9 cellular contexts compared by ENCODE assay signal in genomic region chr3:149494022-149494758, GRCh38. TPM values are rescaled to one million over a fixed set of nuclear protein-coding genes. Genes with fewer than 3 reads are reported as not detected.
DNase-seq lines count a peak whose midpoint lies in the region; ATAC-seq and TF ChIP-seq lines count a peak whose summit lies in the region.
"Had no signal": no experiment of that assay in that cellular context is flagged by ENCODE, and none has a peak within 500 bp of the region (broad histone marks: within the 10 kb centered on the region; RNA-seq: fewer than 3 reads in every experiment).

No MANE protein-coding gene starts in this region.

- TF ChIP-seq POLR2A in prostate gland (IDR thresholded peaks at IDR 0.05): no peak

- no peak overlapping the region for H3K27ac Mint-ChIP-seq in activated CD8-positive, alpha-beta T cell treated with anti-CD3 and anti-CD28 coated beads, Interleukin-2, amount 10 ng/mL, durations not matched to agents 7 days and 5 days
- H3K27ac Mint-ChIP-seq: memory B cell had no signal

- no peaks in the 10 kb centered on the region for H3K9me3 ChIP-seq in prostate gland

- 42% methylated on average over 11 of the region's 11 CpGs for WGBS in prostate gland

- H3K4me3 ChIP-seq in prostate gland: no peak overlapping the region

- no peaks in the 10 kb centered on the region for H3K4me1 ChIP-seq in prostate gland (replicated peaks)

- H3K9me3 Mint-ChIP-seq in activated CD8-positive, alpha-beta T cell treated with anti-CD3 and anti-CD28 coated beads, Interleukin-2, amount 10 ng/mL, durations not matched to agents 7 days and 5 days (ENCODE audit: insufficient read depth): no peaks in the 10 kb centered on the region

- CTCF ChIA-PET in activated CD8-positive, alpha-beta T cell treated with anti-CD3 and anti-CD28 coated beads, Interleukin-2, amount 10 ng/mL, durations not matched to agents 7 days and 5 days (lab: Charles Lee): interaction anchor here (0.6 to 3.3 kb wide), 4 partner anchors 9 to 314 kb away, joined by 3 to 12 read pairs (median 4); no protein-coding TSS in a partner anchor

- H3K4me1 Mint-ChIP-seq in activated CD8-positive, alpha-beta T cell treated with anti-CD3 and anti-CD28 coated beads, Interleukin-2, amount 10 ng/mL, durations not matched to agents 7 days and 5 days (ENCODE audit: low read depth): no peaks in the 10 kb centered on the region

- intact Hi-C loops in Right ventricle myocardium superior (cut with DNase I): loop anchor here (5.0 kb wide), 1 partner anchor 278 kb away; no protein-coding TSS in a partner anchor
- intact Hi-C loops in prostate gland (cut with DNase I): loop anchor here (10.0 kb wide), 1 partner anchor 281 kb away; no protein-coding TSS in a partner anchor

- H3K27ac ChIP-seq in prostate gland: no peak overlapping the region

- no peak overlapping the region for H3K4me3 Mint-ChIP-seq in activated CD8-positive, alpha-beta T cell treated with anti-CD3 and anti-CD28 coated beads, Interleukin-2, amount 10 ng/mL, durations not matched to agents 7 days and 5 days
- H3K4me3 Mint-ChIP-seq: memory B cell had no signal

- POLR2A ChIA-PET in activated CD8-positive, alpha-beta T cell treated with anti-CD3 and anti-CD28 coated beads, Interleukin-2, amount 10 ng/mL, durations not matched to agents 7 days and 5 days (lab: Charles Lee): no interaction called here

- peaks cover 4% of the 10 kb centered on the region for H3K27me3 Mint-ChIP-seq in activated CD8-positive, alpha-beta T cell treated with anti-CD3 and anti-CD28 coated beads, Interleukin-2, amount 10 ng/mL, durations not matched to agents 7 days and 5 days (ENCODE audit: low read depth)

- no peaks in the 10 kb centered on the region for H3K36me3 ChIP-seq in prostate gland

- no peaks in the 10 kb centered on the region for H3K36me3 Mint-ChIP-seq in activated CD8-positive, alpha-beta T cell treated with anti-CD3 and anti-CD28 coated beads, Interleukin-2, amount 10 ng/mL, durations not matched to agents 7 days and 5 days (ENCODE audit: low read depth)
- H3K36me3 Mint-ChIP-seq: memory B cell had no signal

- no peaks in the 10 kb centered on the region for H3K27me3 ChIP-seq in prostate gland (replicated peaks; ENCODE audit: insufficient read depth)

- TF ChIP-seq CTCF in prostate gland (IDR thresholded peaks at IDR 0.05): peak; percentile 25 to 77 (median 64)

- DNase-seq in Ammon's horn (ENCODE audit: low spot score) (peak; percentile 77), NCI-H2227 treated with DMSO at 0.1 percent for 48 hours (lab: John Stamatoyannopoulos, UW) (peak; percentile 39), Right ventricle myocardium superior (peak; percentile 55), prostate gland (ENCODE audit: low spot score) (peak; percentile 38)
- DNase-seq in activated CD8-positive, alpha-beta T cell treated with anti-CD3 and anti-CD28 coated beads, Interleukin-2, amount 10 ng/mL, durations not matched to agents 7 days and 5 days: peak; percentile 51

- ATAC-seq in GM18502 (IDR thresholded peaks at IDR 0.05; ENCODE audit: poor library complexity, unreplicated experiment): peak; percentile 61
- ATAC-seq in activated CD8-positive, alpha-beta T cell treated with anti-CD3 and anti-CD28 coated beads, Interleukin-2, amount 10 ng/mL, durations not matched to agents 7 days and 5 days: no peak
- peak; percentile 74 for ATAC-seq in Right ventricle myocardium superior (ENCODE audit: poor library complexity)
- no peak for ATAC-seq in HG02852 (IDR thresholded peaks at IDR 0.05; ENCODE audit: unreplicated experiment)
- ATAC-seq in GM19328 (IDR thresholded peaks at IDR 0.05; ENCODE audit: unreplicated experiment): no peak

RNA-seq across cellular contexts. Expression of gene TM4SF4, which starts 19.7 kb away (rescaled TPM):
- not detected for total RNA-seq in activated CD8-positive, alpha-beta T cell treated with anti-CD3 and anti-CD28 coated beads, Interleukin-2, amount 10 ng/mL, durations not matched to agents 7 days and 5 days
- total RNA-seq in Right ventricle myocardium superior (not detected), prostate gland (not detected)

Comparison
In these comparisons a context has a peak if more than half of its experiments do, and no peak if none do; other contexts are left out.
1. ATAC-seq: peak in GM18502 (single experiment) and Right ventricle myocardium superior (single experiment); none in activated CD8-positive, alpha-beta T cell treated with anti-CD3 and anti-CD28 coated beads, Interleukin-2, amount 10 ng/mL, durations not matched to agents 7 days and 5 days (single experiment), HG02852 (single experiment) and GM19328 (single experiment).
2. Peak in every context shown above with its lines, with median percentiles within 50 percentile points of each other: DNase-seq.